In the genomic region with DNA sequence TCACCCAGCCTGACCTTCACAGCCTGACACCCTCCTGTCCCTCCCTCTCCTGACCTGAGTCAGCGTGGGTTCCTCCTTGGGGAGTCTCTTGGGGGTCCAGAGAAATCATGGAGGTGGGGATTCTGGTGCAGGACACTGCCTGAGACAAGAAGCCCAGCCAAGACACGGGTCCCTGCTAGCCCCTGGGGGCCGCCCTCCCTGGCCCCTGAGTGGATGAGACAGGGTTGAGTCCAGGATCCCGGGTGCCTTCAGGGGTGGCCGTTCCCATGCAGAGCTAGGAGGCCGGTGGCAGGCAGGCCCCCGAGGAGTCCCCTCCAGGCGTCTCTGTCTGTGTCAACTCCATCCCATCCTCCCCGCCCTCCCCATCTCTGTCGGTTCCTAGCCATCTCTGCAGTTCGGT, we compare ENCODE assay signal across 9 cellular contexts. TPM values are rescaled to one million over a fixed set of nuclear protein-coding genes. Genes with fewer than 3 reads are reported as not detected.
DNase-seq lines count a peak whose midpoint lies in the region; ATAC-seq and TF ChIP-seq lines count a peak whose summit lies in the region.
"Had no signal": no experiment of that assay in that cellular context is flagged by ENCODE, and none has a peak within 500 bp of the region (broad histone marks: within the 10 kb centered on the region; RNA-seq: fewer than 3 reads in every experiment).

No MANE protein-coding gene starts in this region.

- H3K4me1 Mint-ChIP-seq in progenitor cell of endocrine pancreas (ENCODE audit: low read depth): peaks cover 19% of the 10 kb centered on the region

- H3K4me3 Mint-ChIP-seq in progenitor cell of endocrine pancreas (ENCODE audit: low read depth): peak overlapping the region; percentile 88

- H3K27me3 Mint-ChIP-seq in progenitor cell of endocrine pancreas: no peaks in the 10 kb centered on the region

- no peaks in the 10 kb centered on the region for H3K36me3 Mint-ChIP-seq in progenitor cell of endocrine pancreas (ENCODE audit: insufficient read depth)

- TF ChIP-seq CTCF in GM12865 (IDR thresholded peaks at IDR 0.05; ENCODE audit: insufficient read depth, low read depth, low read length, missing control alignments) (no peak), RWPE1 (conservative IDR thresholded peaks at IDR 0.05; ENCODE audit: low read depth) (no peak), epithelial cell of esophagus (IDR thresholded peaks at IDR 0.05; ENCODE audit: insufficient read depth, low read depth, low read length, missing control alignments) (no peak), progenitor cell of endocrine pancreas (IDR thresholded peaks at IDR 0.05; ENCODE audit: unreplicated experiment) (no peak)

- H3K27ac Mint-ChIP-seq in progenitor cell of endocrine pancreas: peak overlapping the region; percentile 92

- CTCF ChIA-PET in RWPE1 (lab: Yijun Ruan, JAX): interaction anchor here (0.6 kb wide), 2 partner anchors 33 to 36 kb away, joined by 3 to 4 read pairs; no protein-coding TSS in a partner anchor

- POLR2A ChIA-PET in RWPE1 (lab: Yijun Ruan, JAX; ENCODE audit: low non-redundant PET): no interaction called here

- no peaks in the 10 kb centered on the region for H3K9me3 Mint-ChIP-seq in progenitor cell of endocrine pancreas (ENCODE audit: low read depth)

- ATAC-seq in HG02973 (IDR thresholded peaks at IDR 0.05; ENCODE audit: unreplicated experiment): no peak

- H3K4me3 ChIP-seq in GM12865 (ENCODE audit: low read depth, low read length) (no peak overlapping the region), epithelial cell of esophagus (ENCODE audit: low read length) (peak overlapping the region; percentile 88)

- peak overlapping the region; percentile 95 for H3K27ac ChIP-seq in RWPE1

- peak; percentile 7 for DNase-seq in GM12865 (ENCODE audit: low read depth)
- no peak for DNase-seq in RWPE1 (ENCODE audit: low spot score)
- no peak for DNase-seq in epithelial cell of esophagus (ENCODE audit: low read depth)
- DNase-seq in progenitor cell of endocrine pancreas (ENCODE audit: low spot score, unreplicated experiment): no peak
- no peak for DNase-seq in midbrain (lab: John Stamatoyannopoulos, UW)
- DNase-seq in iPS-NIHi11 (ENCODE audit: low spot score): no peak
- DNase-seq: stimulated activated CD4-positive, alpha-beta T cell treated with anti-CD3 and anti-CD28 coated beads, Interleukin-2, amount 100 ng/mL, for 48 hours had no signal

RNA-seq across cellular contexts. Expression of gene MAP2K7, which starts 1.6 kb away (rescaled TPM):
- 50.7 and 53.5 TPM in 2 replicates for total RNA-seq in progenitor cell of endocrine pancreas

RNA-seq across cellular contexts. Expression of gene TGFBR3L, which starts 9.3 kb away (rescaled TPM):
- total RNA-seq in progenitor cell of endocrine pancreas: 0.67 and 1.1 TPM in 2 replicates

RNA-seq across cellular contexts. Expression of gene SNAPC2, which starts 14.8 kb away (rescaled TPM):
- total RNA-seq in progenitor cell of endocrine pancreas: 9.9 and 10.8 TPM in 2 replicates

RNA-seq across cellular contexts. Expression of gene LRRC8E, which starts 17.0 kb away (rescaled TPM):
- total RNA-seq in progenitor cell of endocrine pancreas: 3.6 and 3.9 TPM in 2 replicates
- total RNA-seq: T-helper 1 cell treated with Interleukin-12 subunit alpha and Interleukin-12 subunit beta and Interleukin-4 antibody, amounts not matched to agents 30 ng/mL and 1 ng/mL, for 36 hours had no signal

RNA-seq across cellular contexts. Expression of gene CTXN1, which starts 20.6 kb away (rescaled TPM):
- total RNA-seq in progenitor cell of endocrine pancreas: 97.9 and 114 TPM in 2 replicates
- total RNA-seq: T-helper 1 cell treated with Interleukin-12 subunit alpha and Interleukin-12 subunit beta and Interleukin-4 antibody, amounts not matched to agents 30 ng/mL and 1 ng/mL, for 36 hours had no signal
